Comparison of ENCODE assay signal across 8 cellular contexts in genomic region chr1:120240181-120240580, GRCh38.
DNase-seq lines count a peak whose midpoint lies in the region; ATAC-seq and TF ChIP-seq lines count a peak whose summit lies in the region.
"Not testable (repeated sequence)": the region's sequence is repeated elsewhere in the genome, so short reads cannot be mapped to it uniquely, and the experiment has no call there.

No MANE protein-coding gene starts in this region.

- POLR2A ChIA-PET in PC-3 (lab: Charles Lee; ENCODE audit: unreplicated experiment), result not testable (repeated sequence)

- BruUV-seq in PC-3 (replicated peaks; lab: Mats Ljungman, UMichigan), result not testable (repeated sequence)

- not testable (repeated sequence) for H3K36me3 Mint-ChIP-seq in HFFc6 (ENCODE audit: low read depth); stimulated activated effector memory CD8-positive, alpha-beta T cell treated with anti-CD3 and anti-CD28 coated beads, Interleukin-12 subunit alpha, Interleukin-12 subunit beta, amount 100 ng/mL, for 72 hours

- not testable (repeated sequence) for H3F3A ChIP-seq in PC-3 (ENCODE audit: low read length, unreplicated experiment)

- WGBS in gastroesophageal sphincter (ENCODE audit: low coverage in 1 of 2), 2 donors, result no CpG with 5 or more reads among the region's 1 CpG
- no CpG with 5 or more reads among the region's 1 CpG for WGBS in psoas muscle, 3 donors
- no CpG with 5 or more reads among the region's 1 CpG for WGBS in aorta, 2 donors

- TF ChIP-seq EP300 in gastroesophageal sphincter (IDR thresholded peaks at IDR 0.05), result not testable (repeated sequence)

- not testable (repeated sequence) for TF ChIP-seq POLR2A in gastroesophageal sphincter (IDR thresholded peaks at IDR 0.05)

- H3K4me3 ChIP-seq in PC-3 (ENCODE audit: low read length); gastroesophageal sphincter; psoas muscle; aorta (ENCODE audit: low read length in 2 of 2): not testable (repeated sequence)

- not testable (repeated sequence) for H3K9me3 Mint-ChIP-seq in HFFc6; stimulated activated effector memory CD8-positive, alpha-beta T cell treated with anti-CD3 and anti-CD28 coated beads, Interleukin-12 subunit alpha, Interleukin-12 subunit beta, amount 100 ng/mL, for 72 hours

- H3K27me3 ChIP-seq in PC-3 (ENCODE audit: low read length); gastroesophageal sphincter; psoas muscle (ENCODE audit: insufficient read depth in 3 of 3, low read length in 2 of 3); aorta (ENCODE audit: control insufficient read depth in 1 of 2, insufficient read depth in 2 of 2, low read length in 1 of 2): not testable (repeated sequence)

- intact Hi-C loops in PC-3 (cut with micrococcal nuclease); psoas muscle (cut with DNase I); aorta (cut with DNase I): not testable (repeated sequence)

- H3K4me2 ChIP-seq in PC-3 (ENCODE audit: low read length), result not testable (repeated sequence)

- not testable (repeated sequence) for H4K20me1 ChIP-seq in PC-3 (ENCODE audit: low read length)

- not testable (repeated sequence) for TF ChIP-seq CTCF in HFFc6 (IDR thresholded peaks at IDR 0.05); PC-3 (conservative IDR thresholded peaks at IDR 0.05; ENCODE audit: low read depth, low read length); gastroesophageal sphincter (IDR thresholded peaks at IDR 0.05); psoas muscle (IDR thresholded peaks at IDR 0.05)

- DNase-seq in HFFc6, result peak; percentile 51
- not testable (repeated sequence) for DNase-seq in PC-3; psoas muscle; stimulated activated effector memory CD8-positive, alpha-beta T cell treated with anti-CD3 and anti-CD28 coated beads, Interleukin-12 subunit alpha, Interleukin-12 subunit beta, amount 100 ng/mL, for 72 hours (ENCODE audit: low spot score in 2 of 2); aorta

- H3K9ac ChIP-seq in PC-3 (ENCODE audit: low read length), result not testable (repeated sequence)

- H3K36me3 ChIP-seq in PC-3 (ENCODE audit: low read depth, low read length); gastroesophageal sphincter; psoas muscle (ENCODE audit: insufficient read depth in 1 of 2, low read depth in 1 of 2); aorta (ENCODE audit: control insufficient read depth in 1 of 2, insufficient read depth in 2 of 2, low read length in 1 of 2): not testable (repeated sequence)

- peak; percentile 35; the same call in 1 of the 2 replicates for ATAC-seq in PC-3
- peak; percentile 66 for ATAC-seq in SK-N-SH treated with all-trans-retinoic acid at 6 μM for 48 hours
- peak; percentile 53 for ATAC-seq in esophagus mucosa
- peak; percentile 93 for ATAC-seq in gastroesophageal sphincter
- ATAC-seq in psoas muscle, result peak; percentile 51 to 87 (median 74)
- ATAC-seq in stimulated activated effector memory CD8-positive, alpha-beta T cell treated with anti-CD3 and anti-CD28 coated beads, Interleukin-12 subunit alpha, Interleukin-12 subunit beta, amount 100 ng/mL, for 72 hours, result peak; percentile 75
- ATAC-seq in aorta (ENCODE audit: low FRiP score), result peak; percentile 63

- H3K4me1 Mint-ChIP-seq in HFFc6 (ENCODE audit: low read depth); stimulated activated effector memory CD8-positive, alpha-beta T cell treated with anti-CD3 and anti-CD28 coated beads, Interleukin-12 subunit alpha, Interleukin-12 subunit beta, amount 100 ng/mL, for 72 hours: not testable (repeated sequence)

- H3K4me1 ChIP-seq in PC-3 (ENCODE audit: insufficient read depth, low read length); gastroesophageal sphincter; psoas muscle; aorta (ENCODE audit: control insufficient read depth in 1 of 2, insufficient read depth in 2 of 2, low read length in 2 of 2): not testable (repeated sequence)

- H3K27ac ChIP-seq in PC-3 (ENCODE audit: low read length); gastroesophageal sphincter; psoas muscle; aorta (ENCODE audit: low read depth in 1 of 2, low read length in 2 of 2): not testable (repeated sequence)

- H3K79me2 ChIP-seq in PC-3 (ENCODE audit: low read length), result not testable (repeated sequence)

- not testable (repeated sequence) for H3K27me3 Mint-ChIP-seq in HFFc6 (ENCODE audit: insufficient read depth)

- H3K4me3 Mint-ChIP-seq in HFFc6; stimulated activated effector memory CD8-positive, alpha-beta T cell treated with anti-CD3 and anti-CD28 coated beads, Interleukin-12 subunit alpha, Interleukin-12 subunit beta, amount 100 ng/mL, for 72 hours: not testable (repeated sequence)

- H2AFZ ChIP-seq in PC-3 (ENCODE audit: low read length), result not testable (repeated sequence)

- H3K9me2 ChIP-seq in PC-3 (replicated peaks; ENCODE audit: low read length), result not testable (repeated sequence)

- CTCF ChIA-PET in PC-3 (lab: Charles Lee), result not testable (repeated sequence)

- H3K9me3 ChIP-seq in PC-3 (ENCODE audit: low read length); gastroesophageal sphincter; psoas muscle; aorta (ENCODE audit: control insufficient read depth, low read length): not testable (repeated sequence)

- not testable (repeated sequence) for H3K27ac Mint-ChIP-seq in HFFc6; stimulated activated effector memory CD8-positive, alpha-beta T cell treated with anti-CD3 and anti-CD28 coated beads, Interleukin-12 subunit alpha, Interleukin-12 subunit beta, amount 100 ng/mL, for 72 hours

Comparison
In these comparisons a context has a peak if more than half of its experiments do, and no peak if none do; other contexts are left out.
1. ATAC-seq: peak in every context shown above with its lines; median percentile 93 in gastroesophageal sphincter; 75 in stimulated activated effector memory CD8-positive, alpha-beta T cell treated with anti-CD3 and anti-CD28 coated beads, Interleukin-12 subunit alpha, Interleukin-12 subunit beta, amount 100 ng/mL, for 72 hours; 74 in psoas muscle; 66 in SK-N-SH treated with all-trans-retinoic acid at 6 μM for 48 hours; 63 in aorta; 53 in esophagus mucosa; 35 in PC-3.